In the genomic region with DNA sequence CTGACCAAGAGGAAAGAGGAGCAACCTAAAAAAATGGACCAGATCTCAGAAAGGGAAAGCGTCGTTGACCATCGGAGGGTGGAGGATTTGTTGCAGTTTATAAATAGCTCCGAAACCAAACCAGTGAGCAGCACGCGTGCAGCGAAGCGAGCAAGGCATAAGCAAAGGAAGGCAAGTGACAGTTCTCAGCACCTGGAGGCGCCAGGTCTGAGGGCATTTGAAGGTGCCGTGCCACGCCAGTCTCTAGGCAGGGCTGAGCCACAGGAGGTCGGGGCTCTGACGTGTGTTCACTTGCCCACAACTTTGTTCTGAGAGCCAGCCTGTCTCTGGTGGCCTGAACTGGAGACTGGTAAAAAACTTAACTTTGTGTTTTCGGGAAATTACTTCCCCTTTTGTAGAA, we compare ENCODE assay signal across 1 cellular context.
TF ChIP-seq lines count a peak whose summit lies in the region.

No MANE protein-coding gene starts in this region.

TF ChIP-seq in GM12878, 131 proteins besides CTCF, POLR2A, EP300 and RAD21 (continued from another document):
- TF ChIP-seq, protein P1, sequence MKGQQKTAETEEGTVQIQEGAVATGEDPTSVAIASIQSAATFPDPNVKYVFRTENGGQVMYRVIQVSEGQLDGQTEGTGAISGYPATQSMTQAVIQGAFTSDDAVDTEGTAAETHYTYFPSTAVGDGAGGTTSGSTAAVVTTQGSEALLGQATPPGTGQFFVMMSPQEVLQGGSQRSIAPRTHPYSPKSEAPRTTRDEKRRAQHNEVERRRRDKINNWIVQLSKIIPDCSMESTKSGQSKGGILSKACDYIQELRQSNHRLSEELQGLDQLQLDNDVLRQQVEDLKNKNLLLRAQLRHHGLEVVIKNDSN (IDR thresholded peaks at IDR 0.05; ENCODE audit: borderline replicate concordance, extremely low read length, insufficient read depth, low read depth, low read length) = no peak
- no peak for TF ChIP-seq NFYA (IDR thresholded peaks at IDR 0.05; ENCODE audit: borderline replicate concordance, low read depth, low read length)
- TF ChIP-seq RB1 (IDR thresholded peaks at IDR 0.05; ENCODE audit: borderline replicate concordance) = no peak
- TF ChIP-seq BCL11A (IDR thresholded peaks at IDR 0.05; ENCODE audit: low read depth, low read length) = peak; percentile 81
- TF ChIP-seq TBL1XR1 (IDR thresholded peaks at IDR 0.05; ENCODE audit: low read depth, low read length) = peak; percentile 97
- no peak for TF ChIP-seq POLR2AphosphoS2 (IDR thresholded peaks at IDR 0.05; ENCODE audit: low read depth, low read length)
- TF ChIP-seq NFIC (IDR thresholded peaks at IDR 0.05; ENCODE audit: low read depth, low read length) = peak; percentile 76; the same call in 1 of the 2 replicates
- TF ChIP-seq WRNIP1 (IDR thresholded peaks at IDR 0.05; ENCODE audit: borderline replicate concordance, low read depth, low read length) = no peak
- TF ChIP-seq POLR2AphosphoS5 (IDR thresholded peaks at IDR 0.05; ENCODE audit: low read length) = peak; percentile 55; the same call in 1 of the 2 replicates
- peak; percentile 100 for TF ChIP-seq PAX5 (IDR thresholded peaks at IDR 0.05; ENCODE audit: borderline replicate concordance, low read depth, low read length)
- peak; percentile 95 for TF ChIP-seq FOXM1 (IDR thresholded peaks at IDR 0.05; ENCODE audit: low read depth, low read length)
- TF ChIP-seq CREM (IDR thresholded peaks at IDR 0.05; ENCODE audit: low read depth) = peak; percentile 92
- TF ChIP-seq CEBPB (IDR thresholded peaks at IDR 0.05; ENCODE audit: borderline replicate concordance in 1 of 2, low read depth in 2 of 2, low read length in 2 of 2) = peak; percentile 20 to 50; a peak in 1 of 4 replicates
- peak; percentile 17; the same call in 1 of the 2 replicates for TF ChIP-seq BMI1 (IDR thresholded peaks at IDR 0.05; ENCODE audit: borderline replicate concordance)
- peak; percentile 82; the same call in 1 of the 2 replicates for TF ChIP-seq MTA3 (IDR thresholded peaks at IDR 0.05; ENCODE audit: borderline replicate concordance, low read length)
- peak; percentile 80 for TF ChIP-seq CREB1 (IDR thresholded peaks at IDR 0.05; ENCODE audit: low read depth)
- TF ChIP-seq BACH1 (IDR thresholded peaks at IDR 0.05; ENCODE audit: borderline replicate concordance) = peak; percentile 49; the same call in 1 of the 2 replicates
- TF ChIP-seq RCOR1 (conservative IDR thresholded peaks at IDR 0.05; ENCODE audit: low read depth, low read length) = 0 out of 2 replicates have a peak, but pooled peaks have one; percentile 58
- TF ChIP-seq LARP7 (IDR thresholded peaks at IDR 0.05) = no peak
- peak; percentile 39 for TF ChIP-seq CUX1 (IDR thresholded peaks at IDR 0.05; ENCODE audit: insufficient replicate concordance, low read depth, low read length)
- TF ChIP-seq CBFB (IDR thresholded peaks at IDR 0.05; ENCODE audit: low read depth) = peak; percentile 27; the same call in 1 of the 2 replicates
- TF ChIP-seq ZBED1 (IDR thresholded peaks at IDR 0.05; ENCODE audit: borderline replicate concordance) = peak; percentile 82; the same call in 1 of the 2 replicates
- no peak for TF ChIP-seq ZNF622 (IDR thresholded peaks at IDR 0.05)
- peak in 1 of 2 experiments; percentile 67; a peak in 1 of 4 replicates for TF ChIP-seq ETV6 (conservative IDR thresholded peaks at IDR 0.05 in 1 of 2, IDR thresholded peaks at IDR 0.05 in 1 of 2; ENCODE audit: borderline replicate concordance in 1 of 2, low read depth in 1 of 2)
- TF ChIP-seq POU2F2 (IDR thresholded peaks at IDR 0.05; ENCODE audit: borderline replicate concordance, low read depth, low read length) = peak; percentile 84; the same call in 2 of the 3 replicates
- no peak for TF ChIP-seq MYC (IDR thresholded peaks at IDR 0.05; ENCODE audit: insufficient read depth, insufficient read length, insufficient replicate concordance, low read length, severe bottlenecking)
- TF ChIP-seq ZBTB40 (IDR thresholded peaks at IDR 0.05; ENCODE audit: borderline replicate concordance) = no peak
- TF ChIP-seq HDGF (IDR thresholded peaks at IDR 0.05) = no peak; the same call in 1 of the 2 replicates
- peak; percentile 80 for TF ChIP-seq PKNOX1 (IDR thresholded peaks at IDR 0.05)
- TF ChIP-seq IKZF1 (conservative IDR thresholded peaks at IDR 0.05) = peak; percentile 90
- TF ChIP-seq MXI1 (IDR thresholded peaks at IDR 0.05; ENCODE audit: low read depth, low read length) = peak; percentile 88
- peak; percentile 99 for TF ChIP-seq MEF2A (IDR thresholded peaks at IDR 0.05; ENCODE audit: insufficient read depth, low read depth, low read length)
- TF ChIP-seq TCF12 (IDR thresholded peaks at IDR 0.05; ENCODE audit: low read depth, low read length) = peak; percentile 94
